23 cellular contexts compared by ENCODE assay signal in the genomic region with DNA sequence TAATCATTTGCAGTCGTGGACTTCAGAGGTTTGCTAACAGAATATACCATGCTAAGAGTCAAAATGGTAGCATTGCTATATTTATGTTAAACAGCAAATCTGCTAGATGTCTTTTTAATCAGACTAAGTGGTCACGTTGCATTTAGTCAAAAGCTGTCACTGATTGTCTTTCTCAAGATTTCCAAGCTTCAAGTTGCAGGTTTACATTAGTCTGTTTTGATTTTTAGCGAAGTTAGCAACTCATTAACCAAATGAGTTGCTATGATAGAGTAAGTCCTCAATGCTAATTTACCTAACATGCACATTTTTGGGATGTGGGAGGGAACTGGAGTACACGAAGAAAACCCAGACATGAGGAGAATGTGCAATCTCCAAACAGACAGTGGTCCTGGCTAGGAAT.
"Had no signal": no experiment of that assay in that cellular context is flagged by ENCODE, and none has a peak within 500 bp of the region (broad histone marks: within the 10 kb centered on the region; RNA-seq: fewer than 3 reads in every experiment).

No MANE protein-coding gene starts in this region.

- H3K9me3 ChIP-seq: adrenal gland, MG63 had no signal

- ATAC-seq: activated CD4-positive, CD25-positive, alpha-beta regulatory T cell treated with anti-CD3 and anti-CD28 coated beads, Interleukin-2, amount 50 U/mL, for 24 hours; activated CD8-positive, alpha-beta T cell treated with anti-CD3 and anti-CD28 coated beads for 36 hours; activated T-cell treated with anti-CD3 and anti-CD28 coated beads, Interleukin-2, amount 50 U/mL, for 72 hours; PC-3 had no signal

- DNase-seq: activated CD4-positive, alpha-beta T cell treated with anti-CD3 and anti-CD28 coated beads for 4 hours; activated CD8-positive, alpha-beta memory T cell treated with anti-CD3 and anti-CD28 coated beads, Interleukin-2, amount 50 U/mL, for 4 hours; activated CD8-positive, alpha-beta T cell treated with anti-CD3 and anti-CD28 coated beads for 36 hours; activated gamma-delta T cell treated with Interleukin-2 at 50 U/mL for 16 hours; activated naive CD4-positive, alpha-beta T cell treated with anti-CD3 and anti-CD28 coated beads, Interleukin-2, amount 10 ng/mL, durations not matched to agents 7 days and 5 days; activated naive CD8-positive, alpha-beta T cell treated with anti-CD3 and anti-CD28 coated beads for 36 hours; activated T-cell treated with anti-CD3 and anti-CD28 coated beads, Interleukin-2, amount 50 U/mL, for 72 hours; adrenal gland; anterior cingulate cortex; cerebellar nuclear complex; MG63; MV-4-11; NCI-H1092 treated with DMSO at 0.1 percent for 48 hours; NCI-H1417 treated with DMSO at 0.1 percent for 48 hours; NCI-H1694 treated with DMSO at 0.1 percent for 48 hours; NCI-H2081; NCI-H510A treated with DMSO at 0.1 percent for 48 hours; NCI-H69; PC-3; SIG-M5; SW 1271 had no signal

- H3K4me1 Mint-ChIP-seq: activated naive CD4-positive, alpha-beta T cell treated with anti-CD3 and anti-CD28 coated beads, Interleukin-2, amount 10 ng/mL, durations not matched to agents 7 days and 5 days; activated naive CD8-positive, alpha-beta T cell treated with anti-CD3 and anti-CD28 coated beads for 36 hours had no signal

- H3K36me3 Mint-ChIP-seq: activated naive CD4-positive, alpha-beta T cell treated with anti-CD3 and anti-CD28 coated beads, Interleukin-2, amount 10 ng/mL, durations not matched to agents 7 days and 5 days; activated naive CD8-positive, alpha-beta T cell treated with anti-CD3 and anti-CD28 coated beads for 36 hours had no signal

- H3K4me3 ChIP-seq: adrenal gland, MG63 had no signal

- H3K27ac Mint-ChIP-seq: activated CD8-positive, alpha-beta T cell treated with anti-CD3 and anti-CD28 coated beads for 36 hours; activated naive CD4-positive, alpha-beta T cell treated with anti-CD3 and anti-CD28 coated beads, Interleukin-2, amount 10 ng/mL, durations not matched to agents 7 days and 5 days; activated naive CD8-positive, alpha-beta T cell treated with anti-CD3 and anti-CD28 coated beads for 36 hours; activated T-cell treated with anti-CD3 and anti-CD28 coated beads, Interleukin-2, amount 50 U/mL, for 72 hours; activated T-helper 2 cell treated with anti-CD3 and anti-CD28 coated beads, Interferon-gamma antibody, Interleukin-2, Interleukin-4, amounts not matched to agents 10 μg/mL and 5 μg/mL and 100 μg/mL, durations not matched to agents 14 hours and 24 hours and 36 hours had no signal

- H3K36me3 ChIP-seq: adrenal gland, MG63 had no signal

- H3K9me3 Mint-ChIP-seq: activated naive CD8-positive, alpha-beta T cell treated with anti-CD3 and anti-CD28 coated beads for 36 hours; activated T-helper 2 cell treated with anti-CD3 and anti-CD28 coated beads, Interferon-gamma antibody, Interleukin-2, Interleukin-4, amounts not matched to agents 10 μg/mL and 5 μg/mL and 100 μg/mL, durations not matched to agents 14 hours and 24 hours and 36 hours had no signal

- H3K27me3 Mint-ChIP-seq: activated CD8-positive, alpha-beta T cell treated with anti-CD3 and anti-CD28 coated beads for 36 hours; activated naive CD4-positive, alpha-beta T cell treated with anti-CD3 and anti-CD28 coated beads, Interleukin-2, amount 10 ng/mL, durations not matched to agents 7 days and 5 days; activated naive CD8-positive, alpha-beta T cell treated with anti-CD3 and anti-CD28 coated beads for 36 hours had no signal

- H3K27me3 ChIP-seq: adrenal gland, MG63 had no signal

- H3K27ac ChIP-seq: adrenal gland had no signal

- H3K4me3 Mint-ChIP-seq: activated CD8-positive, alpha-beta T cell treated with anti-CD3 and anti-CD28 coated beads for 36 hours; activated naive CD4-positive, alpha-beta T cell treated with anti-CD3 and anti-CD28 coated beads, Interleukin-2, amount 10 ng/mL, durations not matched to agents 7 days and 5 days; activated naive CD8-positive, alpha-beta T cell treated with anti-CD3 and anti-CD28 coated beads for 36 hours; activated T-cell treated with anti-CD3 and anti-CD28 coated beads, Interleukin-2, amount 50 U/mL, for 72 hours had no signal
